ENCODE assay signal across 27 cellular contexts in the genomic region with DNA sequence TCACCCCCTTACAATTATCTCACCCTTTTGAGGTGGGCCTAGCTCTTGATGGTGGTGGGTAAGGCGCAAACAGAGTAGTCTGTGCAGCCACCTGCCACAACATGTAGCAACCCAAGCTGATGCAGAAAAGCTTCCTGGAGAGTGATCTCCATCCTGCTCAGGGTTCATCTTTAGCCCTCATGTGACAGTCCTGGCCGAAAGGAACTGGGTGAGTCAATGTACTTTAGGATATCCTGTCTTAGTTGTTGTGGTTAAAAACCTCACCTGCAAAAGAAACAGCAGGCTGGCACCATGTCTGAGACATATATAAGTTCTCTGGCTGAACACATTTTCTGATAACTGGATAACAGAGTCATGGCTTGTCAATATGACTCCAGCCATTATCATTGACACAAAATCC.
"Had no signal": no experiment of that assay in that cellular context is flagged by ENCODE, and none has a peak within 500 bp of the region (broad histone marks: within the 10 kb centered on the region; RNA-seq: fewer than 3 reads in every experiment).

No MANE protein-coding gene starts in this region.

- H3K27ac Mint-ChIP-seq: activated CD4-positive, alpha-beta memory T cell treated with anti-CD3 and anti-CD28 coated beads, Interleukin-2, amount 10 ng/mL, durations not matched to agents 7 days and 5 days; activated CD4-positive, alpha-beta T cell treated with anti-CD3 and anti-CD28 coated beads, Interleukin-2, amount 10 ng/mL, durations not matched to agents 24 days and 14 days; activated T-cell treated with anti-CD3 and anti-CD28 coated beads, Interleukin-2, amount 50 U/mL, for 24 hours; naive B cell; nephron progenitor cell; progenitor cell of endocrine pancreas; T-helper 17 cell had no signal

- H3K27ac ChIP-seq: cardiac muscle cell, colonic mucosa, gastroesophageal sphincter, hepatocyte, left ventricle myocardium inferior, neutrophil, right lobe of liver, testis, transverse colon had no signal

- H3K79me2 ChIP-seq: hepatocyte had no signal

- ATAC-seq: activated naive CD4-positive, alpha-beta T cell treated with anti-CD3 and anti-CD28 coated beads, Interleukin-2, amount 50 U/mL, for 72 hours; gastroesophageal sphincter; right lobe of liver; stimulated activated naive CD8-positive, alpha-beta T cell treated with anti-CD3 and anti-CD28 coated beads, Interleukin-15, Interleukin-2, amounts not matched to agents 100 U/mL and 50 U/mL, for 24 hours; T-helper 17 cell had no signal

- H3K4me1 ChIP-seq: colonic mucosa, gastroesophageal sphincter, left ventricle myocardium inferior, right lobe of liver, testis, transverse colon had no signal

- H3K27me3 ChIP-seq: cardiac muscle cell, colonic mucosa, gastroesophageal sphincter, hepatocyte, neutrophil, right lobe of liver, testis, transverse colon had no signal

- H2AFZ ChIP-seq: hepatocyte had no signal

- H3K9me3 Mint-ChIP-seq: activated CD4-positive, alpha-beta memory T cell treated with anti-CD3 and anti-CD28 coated beads, Interleukin-2, amount 10 ng/mL, durations not matched to agents 7 days and 5 days; activated CD4-positive, alpha-beta T cell treated with anti-CD3 and anti-CD28 coated beads, Interleukin-2, amount 10 ng/mL, durations not matched to agents 24 days and 14 days; activated naive CD4-positive, alpha-beta T cell treated with anti-CD3 and anti-CD28 coated beads, Interleukin-2, amount 50 U/mL, for 72 hours; activated T-cell treated with anti-CD3 and anti-CD28 coated beads, Interleukin-2, amount 50 U/mL, for 24 hours had no signal

- H3K27me3 Mint-ChIP-seq: activated CD4-positive, alpha-beta memory T cell treated with anti-CD3 and anti-CD28 coated beads, Interleukin-2, amount 10 ng/mL, durations not matched to agents 7 days and 5 days; activated CD4-positive, alpha-beta T cell treated with anti-CD3 and anti-CD28 coated beads, Interleukin-2, amount 10 ng/mL, durations not matched to agents 24 days and 14 days; activated T-cell treated with anti-CD3 and anti-CD28 coated beads, Interleukin-2, amount 50 U/mL, for 24 hours; progenitor cell of endocrine pancreas; T-helper 17 cell had no signal

- H3K36me3 ChIP-seq: cardiac muscle cell, colonic mucosa, gastroesophageal sphincter, left ventricle myocardium inferior, neutrophil, right lobe of liver, transverse colon had no signal

- H3K4me1 Mint-ChIP-seq: naive B cell had no signal

- H3K4me2 ChIP-seq: hepatocyte had no signal

- H3K9me3 ChIP-seq: colonic mucosa, gastroesophageal sphincter, left ventricle myocardium inferior, neutrophil, right lobe of liver, testis, transverse colon had no signal

- DNase-seq: activated CD4-positive, alpha-beta memory T cell treated with anti-CD3 and anti-CD28 coated beads, Interleukin-2, amount 10 ng/mL, durations not matched to agents 7 days and 5 days; activated CD4-positive, alpha-beta T cell treated with anti-CD3 and anti-CD28 coated beads, Interleukin-2, amount 10 ng/mL, durations not matched to agents 24 days and 14 days; activated CD4-positive, CD25-positive, alpha-beta regulatory T cell treated with anti-CD3 and anti-CD28 coated beads, Interleukin-2, amount 50 U/mL, for 72 hours; activated CD8-positive, alpha-beta memory T cell treated with anti-CD3 and anti-CD28 coated beads, Interleukin-2, amount 50 U/mL, for 48 hours; activated naive CD4-positive, alpha-beta T cell; activated T-cell treated with anti-CD3 and anti-CD28 coated beads, Interleukin-2, amount 50 U/mL, for 24 hours; cerebellar nuclear complex; colonic mucosa; effector CD8-positive, alpha-beta T cell; erythroblast; islet precursor cell; left ventricle myocardium inferior; naive B cell; nephron progenitor cell; right lobe of liver; stimulated activated CD4-positive, alpha-beta T cell treated with anti-CD3 and anti-CD28 coated beads, Interleukin-2, amount 100 ng/mL, for 48 hours; stimulated activated naive CD8-positive, alpha-beta T cell treated with anti-CD3 and anti-CD28 coated beads, Interleukin-15, Interleukin-2, amounts not matched to agents 100 U/mL and 50 U/mL, for 24 hours; T-helper 17 cell; testis; transverse colon had no signal

- H3K4me3 ChIP-seq: cardiac muscle cell, colonic mucosa, gastroesophageal sphincter, hepatocyte, left ventricle myocardium inferior, lung, right lobe of liver, testis, transverse colon had no signal

- H3K36me3 Mint-ChIP-seq: activated naive CD4-positive, alpha-beta T cell treated with anti-CD3 and anti-CD28 coated beads, Interleukin-2, amount 50 U/mL, for 72 hours; naive B cell had no signal

- H3K4me3 Mint-ChIP-seq: activated CD4-positive, alpha-beta memory T cell treated with anti-CD3 and anti-CD28 coated beads, Interleukin-2, amount 10 ng/mL, durations not matched to agents 7 days and 5 days; activated CD4-positive, alpha-beta T cell treated with anti-CD3 and anti-CD28 coated beads, Interleukin-2, amount 10 ng/mL, durations not matched to agents 24 days and 14 days; activated T-cell treated with anti-CD3 and anti-CD28 coated beads, Interleukin-2, amount 50 U/mL, for 24 hours; naive B cell; nephron progenitor cell; T-helper 17 cell had no signal
